In the genomic region with DNA sequence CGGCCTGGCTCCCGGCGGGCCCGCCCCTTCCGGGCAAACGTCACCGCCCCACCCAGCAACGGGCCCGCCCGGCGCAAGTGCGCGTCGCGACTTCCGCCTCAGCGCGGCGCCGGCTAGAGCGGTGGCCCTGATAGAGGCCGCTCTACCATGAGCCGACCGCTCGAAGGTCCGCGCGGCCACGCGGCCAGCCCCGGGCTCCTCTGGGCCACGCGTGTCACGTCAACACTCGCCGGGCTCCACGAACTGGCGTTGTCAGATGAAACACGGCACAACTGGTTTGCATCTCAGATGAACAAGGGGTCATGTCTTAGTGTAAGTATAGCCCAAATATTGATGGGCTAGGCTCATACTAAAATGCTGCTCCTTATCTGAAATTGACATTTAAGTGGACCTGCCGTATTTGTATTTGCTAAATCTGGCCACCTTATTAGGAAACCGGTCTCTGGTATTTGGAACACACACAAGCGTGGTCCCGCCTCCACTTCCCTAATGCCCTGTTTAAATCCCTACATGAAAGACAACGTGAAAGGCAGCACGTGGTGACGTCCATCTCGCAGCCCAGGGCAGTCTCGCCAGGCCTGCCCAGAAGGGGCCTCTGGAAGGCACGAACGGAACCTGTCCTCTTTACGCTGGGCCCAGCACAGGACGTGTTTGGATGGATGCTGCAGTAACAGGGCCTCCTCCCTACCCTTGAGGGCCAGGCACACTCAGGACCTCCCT, we compare ENCODE assay signal across 8 cellular contexts. TPM values are rescaled to one million over a fixed set of nuclear protein-coding genes. Genes with fewer than 3 reads are reported as not detected.
A peak's percentile ranks its signal among the peaks of the same experiment; 100 is the strongest.
DNase-seq lines count a peak whose midpoint lies in the region; ATAC-seq and TF ChIP-seq lines count a peak whose summit lies in the region.

A gene (minus strand): TSS at position 31 of the 720 bp plus-strand sequence.

- no peaks in the 10 kb centered on the region for H3K9me3 ChIP-seq in BLaER1
- no peaks in the 10 kb centered on the region for H3K9me3 ChIP-seq in NT2/D1 (ENCODE audit: insufficient read depth, low read length)
- no peaks in the 10 kb centered on the region for H3K9me3 ChIP-seq in mucosa of descending colon

- peak; percentile 84 for ATAC-seq in GM19324 (IDR thresholded peaks at IDR 0.05; ENCODE audit: low FRiP score, unreplicated experiment)
- ATAC-seq in HG03565 (IDR thresholded peaks at IDR 0.05; ENCODE audit: unreplicated experiment), result peak; percentile 74
- peak; percentile 90 for ATAC-seq in mucosa of descending colon

- H3K36me3 ChIP-seq in BLaER1, result peaks cover 11% of the 10 kb centered on the region; the same call in 1 of the 2 replicates
- peaks cover 38% of the 10 kb centered on the region for H3K36me3 ChIP-seq in NT2/D1 (ENCODE audit: insufficient read depth, insufficient read length, low read length)
- no peaks in the 10 kb centered on the region for H3K36me3 ChIP-seq in mucosa of descending colon (ENCODE audit: low read depth)

- peaks cover 47% of the 10 kb centered on the region for H3K4me1 ChIP-seq in BLaER1
- H3K4me1 ChIP-seq in NT2/D1 (ENCODE audit: insufficient read depth, insufficient read length), result peaks cover 20% of the 10 kb centered on the region
- H3K4me1 ChIP-seq in mucosa of descending colon (ENCODE audit: low read depth), result peaks cover 26% of the 10 kb centered on the region

- TF ChIP-seq CTCF in epithelial cell of esophagus (IDR thresholded peaks at IDR 0.05; ENCODE audit: insufficient read depth, low read depth, low read length, missing control alignments) (no peak), mucosa of descending colon (IDR thresholded peaks at IDR 0.05) (no peak)

- H3K4me3 ChIP-seq in BLaER1 (peak within 1 kb of the TSS; percentile 98), NT2/D1 (ENCODE audit: insufficient read length, low read depth) (peak within 1 kb of the TSS; percentile 85), epithelial cell of esophagus (ENCODE audit: low read length) (peak within 1 kb of the TSS; percentile 85), mucosa of descending colon (peak within 1 kb of the TSS; percentile 95)

- H3K27ac ChIP-seq in BLaER1, result peak within 1 kb of the TSS; percentile 91

- H3K9ac ChIP-seq in BLaER1 (peak within 1 kb of the TSS; percentile 94), NT2/D1 (ENCODE audit: insufficient read length, low read depth) (peak within 1 kb of the TSS; percentile 92)

- peaks cover 45% of the 10 kb centered on the region for H4K20me1 ChIP-seq in BLaER1

- no peaks in the 10 kb centered on the region for H3K27me3 ChIP-seq in BLaER1
- no peaks in the 10 kb centered on the region for H3K27me3 ChIP-seq in NT2/D1 (ENCODE audit: insufficient read depth, insufficient read length)

- peak within 1 kb of the TSS; percentile 97 for H3K4me2 ChIP-seq in BLaER1

- intact Hi-C loops in mucosa of descending colon (cut with DNase I, micrococcal nuclease), result no loop called here

- DNase-seq in NT2/D1 (ENCODE audit: low read depth, low spot score), result peak; percentile 77
- DNase-seq in activated T-cell treated with anti-CD3 and anti-CD28 coated beads for 24 hours (ENCODE audit: low read depth), result peak; percentile 70
- DNase-seq in epithelial cell of esophagus (ENCODE audit: low read depth), result peak; percentile 89
- peak; percentile 84 to 90 (median 89) for DNase-seq in mucosa of descending colon
- peak; percentile 63 to 76 for DNase-seq in stimulated activated CD8-positive, alpha-beta memory T cell treated with anti-CD3 and anti-CD28 coated beads, Interleukin-2, amount 100 ng/mL, for 48 hours (ENCODE audit: low read depth in 2 of 2)

RNA-seq across cellular contexts. Expression of the gene that starts here (rescaled TPM):
- 10 to 100 TPM; 41.9 to 45.4 (median 42.4) TPM for total RNA-seq in mucosa of descending colon

Comparison
In these comparisons a context has a peak if more than half of its experiments do, and no peak if none do; other contexts are left out.
1. Peak in every context shown above with its lines: DNase-seq, ATAC-seq, H3K4me3 ChIP-seq and H3K27ac ChIP-seq.